Comparison of ENCODE assay signal across 10 cellular contexts in genomic region chr6:156822747-156823206, GRCh38. TPM values are rescaled to one million over a fixed set of nuclear protein-coding genes. Genes with fewer than 3 reads are reported as not detected.
DNase-seq lines count a peak whose midpoint lies in the region; ATAC-seq and TF ChIP-seq lines count a peak whose summit lies in the region.
"Had no signal": no experiment of that assay in that cellular context is flagged by ENCODE, and none has a peak within 500 bp of the region (broad histone marks: within the 10 kb centered on the region; RNA-seq: fewer than 3 reads in every experiment).

No MANE protein-coding gene starts in this region.

- no peaks in the 10 kb centered on the region for H3K27me3 ChIP-seq in cardiac muscle cell
- H3K27me3 ChIP-seq: esophagus squamous epithelium had no signal

- no peaks in the 10 kb centered on the region for H3K36me3 ChIP-seq in cardiac muscle cell
- H3K36me3 ChIP-seq: esophagus squamous epithelium had no signal

- peaks cover 12% of the 10 kb centered on the region for H3K36me3 Mint-ChIP-seq in T-cell

- no peaks in the 10 kb centered on the region for H3K9me3 ChIP-seq in cardiac muscle cell (ENCODE audit: low read depth)
- H3K9me3 ChIP-seq: esophagus squamous epithelium had no signal

- no peaks in the 10 kb centered on the region for H3K27me3 Mint-ChIP-seq in T-cell

- peaks cover 88 to 97% (median 90%) of the 10 kb centered on the region in 3 donors for H3K4me1 Mint-ChIP-seq in T-cell

- peak; percentile 53 for DNase-seq in DMS53 (lab: John Stamatoyannopoulos, UW)
- DNase-seq in NCI-H526 treated with DMSO at 0.1 percent for 48 hours (lab: John Stamatoyannopoulos, UW): peak; percentile 67
- no peak for DNase-seq in cardiac muscle cell (ENCODE audit: low read depth in 1 of 2, low spot score in 1 of 2)
- DNase-seq in occipital lobe (lab: John Stamatoyannopoulos, UW): peak; percentile 28
- DNase-seq in erythroblast (lab: John Stamatoyannopoulos, UW): no peak
- DNase-seq in T-cell: no peak
- DNase-seq: esophagus squamous epithelium; stimulated activated CD4-positive, alpha-beta T cell treated with anti-CD3 and anti-CD28 coated beads, Interleukin-15, amount 100 ng/mL, for 24 hours had no signal

- TF ChIP-seq POLR2A in erythroblast (IDR thresholded peaks at IDR 0.05; ENCODE audit: low read length): no peak

- no peak overlapping the region for H3K27ac Mint-ChIP-seq in T-cell

- no peak for TF ChIP-seq CTCF in cardiac muscle cell (IDR thresholded peaks at IDR 0.05; ENCODE audit: low read depth, low read length)

- H3K4me3 Mint-ChIP-seq in T-cell: no peak overlapping the region

- CTCF ChIA-PET in T-cell (lab: Charles Lee): interaction anchor here in 1 of 2 donors (0.7 kb wide), 1 partner anchor 1546 kb away, joined by 3 read pairs; no protein-coding TSS in a partner anchor

- ATAC-seq in HG02852 (IDR thresholded peaks at IDR 0.05; ENCODE audit: unreplicated experiment) (no peak), GM21825 (IDR thresholded peaks at IDR 0.05; ENCODE audit: unreplicated experiment) (no peak), T-cell (replicated peaks in 1 of 4) (no peak)

- peak overlapping the region; percentile 59 for H3K27ac ChIP-seq in cardiac muscle cell

- no peak overlapping the region for H3K4me3 ChIP-seq in cardiac muscle cell
- H3K4me3 ChIP-seq: esophagus squamous epithelium had no signal

- peaks cover 39% of the 10 kb centered on the region for H3K4me1 ChIP-seq in cardiac muscle cell (ENCODE audit: low read depth)

- POLR2A ChIA-PET in T-cell (lab: Charles Lee): interaction anchor here (0.5 to 0.7 kb wide), 3 partner anchors 9 to 18 kb away, joined by 3 to 16 read pairs (median 3); no protein-coding TSS in a partner anchor

- no peaks in the 10 kb centered on the region for H3K9me3 Mint-ChIP-seq in T-cell

RNA-seq across cellular contexts. Expression of gene ARID1B, which starts 45.6 kb away (rescaled TPM):
- 33.7 and 72.7 TPM in 2 replicates for total RNA-seq in cardiac muscle cell
- polyA plus RNA-seq in cardiac muscle cell: 41.9 and 59.8 TPM in 2 replicates
- 95.8 TPM for total RNA-seq in occipital lobe
- 100 to 1,000 TPM; 103 to 161 (median 108) TPM for total RNA-seq in T-cell

Comparison
In these comparisons a context has a peak if more than half of its experiments do, and no peak if none do; other contexts are left out.
1. DNase-seq: peak in DMS53 (single experiment), NCI-H526 treated with DMSO at 0.1 percent for 48 hours (single experiment) and occipital lobe (single experiment); none in cardiac muscle cell (0 of 2), erythroblast (0 of 2) and T-cell (0 of 34).